Comparison of ENCODE assay signal across 1 cellular context in genomic region chr21:39096754-39097153, GRCh38.
TF ChIP-seq lines count a peak whose summit lies in the region.

No MANE protein-coding gene starts in this region.

TF ChIP-seq in H1, 55 proteins besides CTCF, POLR2A, EP300 and RAD21 (continued from another document):
- TF ChIP-seq, protein P1, sequence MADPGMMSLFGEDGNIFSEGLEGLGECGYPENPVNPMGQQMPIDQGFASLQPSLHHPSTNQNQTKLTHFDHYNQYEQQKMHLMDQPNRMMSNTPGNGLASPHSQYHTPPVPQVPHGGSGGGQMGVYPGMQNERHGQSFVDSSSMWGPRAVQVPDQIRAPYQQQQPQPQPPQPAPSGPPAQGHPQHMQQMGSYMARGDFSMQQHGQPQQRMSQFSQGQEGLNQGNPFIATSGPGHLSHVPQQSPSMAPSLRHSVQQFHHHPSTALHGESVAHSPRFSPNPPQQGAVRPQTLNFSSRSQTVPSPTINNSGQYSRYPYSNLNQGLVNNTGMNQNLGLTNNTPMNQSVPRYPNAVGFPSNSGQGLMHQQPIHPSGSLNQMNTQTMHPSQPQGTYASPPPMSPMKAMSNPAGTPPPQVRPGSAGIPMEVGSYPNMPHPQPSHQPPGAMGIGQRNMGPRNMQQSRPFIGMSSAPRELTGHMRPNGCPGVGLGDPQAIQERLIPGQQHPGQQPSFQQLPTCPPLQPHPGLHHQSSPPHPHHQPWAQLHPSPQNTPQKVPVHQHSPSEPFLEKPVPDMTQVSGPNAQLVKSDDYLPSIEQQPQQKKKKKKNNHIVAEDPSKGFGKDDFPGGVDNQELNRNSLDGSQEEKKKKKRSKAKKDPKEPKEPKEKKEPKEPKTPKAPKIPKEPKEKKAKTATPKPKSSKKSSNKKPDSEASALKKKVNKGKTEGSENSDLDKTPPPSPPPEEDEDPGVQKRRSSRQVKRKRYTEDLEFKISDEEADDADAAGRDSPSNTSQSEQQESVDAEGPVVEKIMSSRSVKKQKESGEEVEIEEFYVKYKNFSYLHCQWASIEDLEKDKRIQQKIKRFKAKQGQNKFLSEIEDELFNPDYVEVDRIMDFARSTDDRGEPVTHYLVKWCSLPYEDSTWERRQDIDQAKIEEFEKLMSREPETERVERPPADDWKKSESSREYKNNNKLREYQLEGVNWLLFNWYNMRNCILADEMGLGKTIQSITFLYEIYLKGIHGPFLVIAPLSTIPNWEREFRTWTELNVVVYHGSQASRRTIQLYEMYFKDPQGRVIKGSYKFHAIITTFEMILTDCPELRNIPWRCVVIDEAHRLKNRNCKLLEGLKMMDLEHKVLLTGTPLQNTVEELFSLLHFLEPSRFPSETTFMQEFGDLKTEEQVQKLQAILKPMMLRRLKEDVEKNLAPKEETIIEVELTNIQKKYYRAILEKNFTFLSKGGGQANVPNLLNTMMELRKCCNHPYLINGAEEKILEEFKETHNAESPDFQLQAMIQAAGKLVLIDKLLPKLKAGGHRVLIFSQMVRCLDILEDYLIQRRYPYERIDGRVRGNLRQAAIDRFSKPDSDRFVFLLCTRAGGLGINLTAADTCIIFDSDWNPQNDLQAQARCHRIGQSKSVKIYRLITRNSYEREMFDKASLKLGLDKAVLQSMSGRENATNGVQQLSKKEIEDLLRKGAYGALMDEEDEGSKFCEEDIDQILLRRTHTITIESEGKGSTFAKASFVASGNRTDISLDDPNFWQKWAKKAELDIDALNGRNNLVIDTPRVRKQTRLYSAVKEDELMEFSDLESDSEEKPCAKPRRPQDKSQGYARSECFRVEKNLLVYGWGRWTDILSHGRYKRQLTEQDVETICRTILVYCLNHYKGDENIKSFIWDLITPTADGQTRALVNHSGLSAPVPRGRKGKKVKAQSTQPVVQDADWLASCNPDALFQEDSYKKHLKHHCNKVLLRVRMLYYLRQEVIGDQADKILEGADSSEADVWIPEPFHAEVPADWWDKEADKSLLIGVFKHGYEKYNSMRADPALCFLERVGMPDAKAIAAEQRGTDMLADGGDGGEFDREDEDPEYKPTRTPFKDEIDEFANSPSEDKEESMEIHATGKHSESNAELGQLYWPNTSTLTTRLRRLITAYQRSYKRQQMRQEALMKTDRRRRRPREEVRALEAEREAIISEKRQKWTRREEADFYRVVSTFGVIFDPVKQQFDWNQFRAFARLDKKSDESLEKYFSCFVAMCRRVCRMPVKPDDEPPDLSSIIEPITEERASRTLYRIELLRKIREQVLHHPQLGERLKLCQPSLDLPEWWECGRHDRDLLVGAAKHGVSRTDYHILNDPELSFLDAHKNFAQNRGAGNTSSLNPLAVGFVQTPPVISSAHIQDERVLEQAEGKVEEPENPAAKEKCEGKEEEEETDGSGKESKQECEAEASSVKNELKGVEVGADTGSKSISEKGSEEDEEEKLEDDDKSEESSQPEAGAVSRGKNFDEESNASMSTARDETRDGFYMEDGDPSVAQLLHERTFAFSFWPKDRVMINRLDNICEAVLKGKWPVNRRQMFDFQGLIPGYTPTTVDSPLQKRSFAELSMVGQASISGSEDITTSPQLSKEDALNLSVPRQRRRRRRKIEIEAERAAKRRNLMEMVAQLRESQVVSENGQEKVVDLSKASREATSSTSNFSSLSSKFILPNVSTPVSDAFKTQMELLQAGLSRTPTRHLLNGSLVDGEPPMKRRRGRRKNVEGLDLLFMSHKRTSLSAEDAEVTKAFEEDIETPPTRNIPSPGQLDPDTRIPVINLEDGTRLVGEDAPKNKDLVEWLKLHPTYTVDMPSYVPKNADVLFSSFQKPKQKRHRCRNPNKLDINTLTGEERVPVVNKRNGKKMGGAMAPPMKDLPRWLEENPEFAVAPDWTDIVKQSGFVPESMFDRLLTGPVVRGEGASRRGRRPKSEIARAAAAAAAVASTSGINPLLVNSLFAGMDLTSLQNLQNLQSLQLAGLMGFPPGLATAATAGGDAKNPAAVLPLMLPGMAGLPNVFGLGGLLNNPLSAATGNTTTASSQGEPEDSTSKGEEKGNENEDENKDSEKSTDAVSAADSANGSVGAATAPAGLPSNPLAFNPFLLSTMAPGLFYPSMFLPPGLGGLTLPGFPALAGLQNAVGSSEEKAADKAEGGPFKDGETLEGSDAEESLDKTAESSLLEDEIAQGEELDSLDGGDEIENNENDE (IDR thresholded peaks at IDR 0.05; ENCODE audit: insufficient replicate concordance, low read length) = no peak
- TF ChIP-seq CHD2 (IDR thresholded peaks at IDR 0.05; ENCODE audit: low read length) (no peak), SIN3A (conservative IDR thresholded peaks at IDR 0.05 in 1 of 2, IDR thresholded peaks at IDR 0.05 in 1 of 2; ENCODE audit: low read depth in 1 of 2, low read length in 2 of 2) (no peak), CBX5 (IDR thresholded peaks at IDR 0.05; ENCODE audit: low read depth, low read length) (no peak), TCF12 (IDR thresholded peaks at IDR 0.05; ENCODE audit: low read depth, low read length) (no peak), RNF2 (IDR thresholded peaks at IDR 0.05; ENCODE audit: borderline replicate concordance, low read depth, low read length, missing control alignments, poor library complexity, severe bottlenecking) (no peak), KDM1A (IDR thresholded peaks at IDR 0.05; ENCODE audit: borderline replicate concordance, low read length) (no peak), SIX5 (IDR thresholded peaks at IDR 0.05; ENCODE audit: low read depth, low read length) (no peak), CREB1 (IDR thresholded peaks at IDR 0.05) (no peak), GABPA (IDR thresholded peaks at IDR 0.05; ENCODE audit: borderline replicate concordance, insufficient read depth, low read length) (no peak), SRF (IDR thresholded peaks at IDR 0.05; ENCODE audit: low read depth, low read length) (no peak), SUZ12 (IDR thresholded peaks at IDR 0.05; ENCODE audit: low read length) (no peak), JUN (IDR thresholded peaks at IDR 0.05; ENCODE audit: low read depth, low read length) (no peak)
